Comparison of ENCODE assay signal across 8 cellular contexts in the genomic region with DNA sequence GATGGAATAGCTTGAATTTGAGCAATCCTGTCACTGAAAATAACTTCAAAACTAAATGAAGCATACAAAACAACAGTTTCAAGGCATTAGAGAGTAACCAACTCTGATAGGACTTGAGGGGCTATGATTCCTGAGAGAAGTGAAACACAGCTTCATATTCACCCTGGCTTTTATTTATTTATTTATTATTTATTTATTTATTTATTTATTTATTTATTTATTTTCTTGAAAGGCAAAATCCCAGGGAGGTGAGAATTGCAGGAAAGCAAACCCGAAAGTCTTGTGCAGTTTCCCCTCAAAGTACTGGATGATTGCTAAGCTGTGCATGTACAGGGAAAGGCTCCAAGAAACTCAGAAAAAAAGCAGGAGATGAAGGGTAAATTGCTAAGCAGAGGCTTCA.
"Had no signal": no experiment of that assay in that cellular context is flagged by ENCODE, and none has a peak within 500 bp of the region (broad histone marks: within the 10 kb centered on the region; RNA-seq: fewer than 3 reads in every experiment).

No MANE protein-coding gene starts in this region.

- DNase-seq: GDM1, GF-D8 had no signal

- ATAC-seq: GM12878 had no signal

- FAIRE-seq: G401.6, GM12878, GM12891, GM12892, GM18507, GM19239 had no signal

- H3K4me3 ChIP-seq: GM12878 had no signal
